In the genomic region with DNA sequence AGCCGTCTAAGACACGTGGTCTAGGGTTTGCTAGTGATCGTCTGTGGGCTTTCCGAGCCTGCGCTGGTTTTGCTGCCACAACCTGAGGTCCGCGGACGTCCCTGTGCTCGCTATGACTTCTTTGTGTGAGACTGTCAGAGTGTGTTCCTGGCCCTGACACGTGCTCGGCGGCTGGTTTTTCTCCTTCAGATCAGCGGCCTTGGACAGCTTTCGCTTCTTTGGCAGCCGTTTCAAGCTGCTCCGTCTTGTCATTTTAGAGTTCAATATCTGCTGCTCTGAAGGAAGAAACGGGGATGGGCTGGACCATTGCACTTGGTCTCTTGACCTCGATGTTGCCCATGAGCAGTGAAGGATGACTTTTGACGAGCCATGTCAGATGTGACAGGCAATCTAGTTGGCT, we compare ENCODE assay signal across 28 cellular contexts.
"Had no signal": no experiment of that assay in that cellular context is flagged by ENCODE, and none has a peak within 500 bp of the region (broad histone marks: within the 10 kb centered on the region; RNA-seq: fewer than 3 reads in every experiment).

No MANE protein-coding gene starts in this region.

- H2AFZ ChIP-seq: neural progenitor cell had no signal

- H3K9ac ChIP-seq: neural progenitor cell had no signal

- H3K36me3 Mint-ChIP-seq: natural killer cell had no signal

- H3K9me3 Mint-ChIP-seq: activated CD4-positive, alpha-beta T cell treated with anti-CD3 and anti-CD28 coated beads, Interleukin-2, amount 10 ng/mL, durations not matched to agents 24 days and 14 days; natural killer cell had no signal

- H3K4me1 Mint-ChIP-seq: activated CD4-positive, alpha-beta memory T cell treated with anti-CD3 and anti-CD28 coated beads, Interleukin-2, amount 10 ng/mL, durations not matched to agents 7 days and 5 days; activated CD4-positive, alpha-beta T cell treated with anti-CD3 and anti-CD28 coated beads, Interleukin-2, amount 10 ng/mL, durations not matched to agents 24 days and 14 days; neural progenitor cell had no signal

- H3K27me3 ChIP-seq: breast epithelium, gastroesophageal sphincter, left lung, neural progenitor cell, upper lobe of left lung, vagina had no signal

- H3K4me3 Mint-ChIP-seq: activated CD4-positive, alpha-beta memory T cell treated with anti-CD3 and anti-CD28 coated beads, Interleukin-2, amount 10 ng/mL, durations not matched to agents 7 days and 5 days; activated CD4-positive, alpha-beta T cell treated with anti-CD3 and anti-CD28 coated beads, Interleukin-2, amount 10 ng/mL, durations not matched to agents 24 days and 14 days; activated T-cell treated with anti-CD3 and anti-CD28 coated beads, Interleukin-2, amount 50 U/mL, for 4 hours; activated T-helper 17 cell treated with anti-CD3 and anti-CD28 coated beads, Interleukin-2, amount 50 U/mL, for 72 hours; natural killer cell; neural progenitor cell had no signal

- H3K27ac Mint-ChIP-seq: activated CD4-positive, alpha-beta memory T cell treated with anti-CD3 and anti-CD28 coated beads, Interleukin-2, amount 10 ng/mL, durations not matched to agents 7 days and 5 days; activated CD4-positive, alpha-beta T cell treated with anti-CD3 and anti-CD28 coated beads, Interleukin-2, amount 10 ng/mL, durations not matched to agents 24 days and 14 days; activated T-helper 17 cell treated with anti-CD3 and anti-CD28 coated beads, Interleukin-2, amount 50 U/mL, for 72 hours; natural killer cell; neural progenitor cell had no signal

- H3K9me3 ChIP-seq: breast epithelium, gastroesophageal sphincter, thoracic aorta, upper lobe of left lung, vagina had no signal

- H3K27ac ChIP-seq: breast epithelium, gastroesophageal sphincter, left lung, neural progenitor cell, skin epidermis, thoracic aorta, upper lobe of left lung, vagina had no signal

- DNase-seq: activated CD4-positive, alpha-beta memory T cell treated with anti-CD3 and anti-CD28 coated beads, Interleukin-2, amount 10 ng/mL, durations not matched to agents 7 days and 5 days; activated CD4-positive, alpha-beta T cell treated with anti-CD3 and anti-CD28 coated beads, Interleukin-2, amount 10 ng/mL, durations not matched to agents 24 days and 14 days; activated CD4-positive, CD25-positive, alpha-beta regulatory T cell treated with anti-CD3 and anti-CD28 coated beads, Interleukin-2, amount 50 U/mL, for 72 hours; activated CD8-positive, alpha-beta memory T cell treated with anti-CD3 and anti-CD28 coated beads, Interleukin-2, amount 50 U/mL, for 48 hours; activated gamma-delta T cell treated with Interleukin-2 at 50 U/mL for 16 hours; activated naive CD4-positive, alpha-beta T cell treated with anti-CD3 and anti-CD28 coated beads, Interleukin-2, amount 50 U/mL, for 16 hours; activated T-cell treated with anti-CD3 and anti-CD28 coated beads, Interleukin-2, amount 50 U/mL, for 4 hours; effector CD8-positive, alpha-beta T cell; erythroblast; hippocampal formation; kidney; left lung; mesendoderm; natural killer cell; posterior cingulate gyrus; stimulated activated CD4-positive, alpha-beta T cell treated with anti-CD3 and anti-CD28 coated beads, Interleukin-12 subunit alpha, Interleukin-12 subunit beta, amount 100 ng/mL, for 4 hours; stimulated activated CD4-positive, alpha-beta T cell treated with anti-CD3 and anti-CD28 coated beads, Interleukin-4, amount 100 ng/mL, for 1 hour; stimulated activated naive CD8-positive, alpha-beta T cell treated with anti-CD3 and anti-CD28 coated beads, Interleukin-15, Interleukin-2, amounts not matched to agents 100 U/mL and 50 U/mL, for 24 hours; T-helper 2 cell had no signal

- H3K27me3 Mint-ChIP-seq: activated CD4-positive, alpha-beta memory T cell treated with anti-CD3 and anti-CD28 coated beads, Interleukin-2, amount 10 ng/mL, durations not matched to agents 7 days and 5 days; activated CD4-positive, alpha-beta T cell treated with anti-CD3 and anti-CD28 coated beads, Interleukin-2, amount 10 ng/mL, durations not matched to agents 24 days and 14 days; activated T-helper 17 cell treated with anti-CD3 and anti-CD28 coated beads, Interleukin-2, amount 50 U/mL, for 72 hours had no signal

- H3K4me3 ChIP-seq: breast epithelium, gastroesophageal sphincter, left lung, lung, neural progenitor cell, skin epidermis, thoracic aorta, upper lobe of left lung, vagina had no signal

- H3K4me1 ChIP-seq: breast epithelium, gastroesophageal sphincter, left lung, neural progenitor cell, upper lobe of left lung, vagina had no signal

- H3K4me2 ChIP-seq: neural progenitor cell had no signal

- H3K36me3 ChIP-seq: breast epithelium, gastroesophageal sphincter, left lung, neural progenitor cell, thoracic aorta, upper lobe of left lung, vagina had no signal
